1 cellular context compared by ENCODE assay signal in genomic region chr1:17588048-17588781, GRCh38.
A peak's percentile ranks its signal among the peaks of the same experiment; 100 is the strongest.
TF ChIP-seq lines count a peak whose summit lies in the region.

No MANE protein-coding gene starts in this region.

TF ChIP-seq in HepG2, 621 proteins besides CTCF, POLR2A, EP300 and RAD21 (continued from another document and continues in another):
- TF ChIP-seq ZNF574 (CRISPR knock-in tag; IDR thresholded peaks at IDR 0.05) (peak; percentile 78), ESRRA (CRISPR knock-in tag; IDR thresholded peaks at IDR 0.05; ENCODE audit: low read depth) (peak; percentile 53; the same call in 1 of the 2 replicates), FOSL1 (CRISPR knock-in tag; IDR thresholded peaks at IDR 0.05; ENCODE audit: borderline replicate concordance) (no peak), CEBPG (CRISPR knock-in tag; IDR thresholded peaks at IDR 0.05) (0 out of 2 replicates have a peak, but pooled peaks have one; percentile 35), ZNF674 (CRISPR knock-in tag; IDR thresholded peaks at IDR 0.05; ENCODE audit: low read depth) (no peak), HNF4G (IDR thresholded peaks at IDR 0.05; ENCODE audit: borderline replicate concordance, low read depth, low read length) (peak; percentile 87), HNF4G (CRISPR knock-in tag; IDR thresholded peaks at IDR 0.05; ENCODE audit: borderline replicate concordance, low read depth) (peak; percentile 95), REPIN1 (CRISPR knock-in tag; IDR thresholded peaks at IDR 0.05; ENCODE audit: borderline replicate concordance, low read depth) (peak; percentile 83), ZNF501 (CRISPR knock-in tag; IDR thresholded peaks at IDR 0.05) (peak; percentile 57; the same call in 1 of the 2 replicates), ZXDC (CRISPR knock-in tag; IDR thresholded peaks at IDR 0.05) (no peak), ZNF597 (CRISPR knock-in tag; IDR thresholded peaks at IDR 0.05) (no peak), ZNF143 (CRISPR knock-in tag; IDR thresholded peaks at IDR 0.05) (peak; percentile 82), ZNF879 (CRISPR knock-in tag; IDR thresholded peaks at IDR 0.05) (no peak), HNF1B (CRISPR knock-in tag; IDR thresholded peaks at IDR 0.05) (peak; percentile 95), ZBTB37 (CRISPR knock-in tag; IDR thresholded peaks at IDR 0.05) (peak; percentile 84), E2F1 (CRISPR knock-in tag; IDR thresholded peaks at IDR 0.05) (no peak; the same call in 1 of the 2 replicates), DPF2 (CRISPR knock-in tag; IDR thresholded peaks at IDR 0.05; ENCODE audit: borderline replicate concordance, low read depth) (peak; percentile 80; the same call in 1 of the 2 replicates), MIER3 (CRISPR knock-in tag; IDR thresholded peaks at IDR 0.05; ENCODE audit: borderline replicate concordance) (peak; percentile 75; the same call in 1 of the 2 replicates), TEAD2 (CRISPR knock-in tag; IDR thresholded peaks at IDR 0.05) (no peak), CHD4 (IDR thresholded peaks at IDR 0.05; ENCODE audit: borderline replicate concordance, low read length) (peak; percentile 81; the same call in 1 of the 2 replicates), BORCS8-MEF2B (CRISPR knock-in tag; IDR thresholded peaks at IDR 0.05) (peak; percentile 76; the same call in 1 of the 2 replicates), AKAP8 (CRISPR knock-in tag; IDR thresholded peaks at IDR 0.05) (peak; percentile 40; the same call in 1 of the 2 replicates), TAF1 (CRISPR knock-in tag; IDR thresholded peaks at IDR 0.05) (peak; percentile 31; the same call in 1 of the 2 replicates), ZFY (CRISPR knock-in tag; IDR thresholded peaks at IDR 0.05) (peak; percentile 78), SOX6 (IDR thresholded peaks at IDR 0.05) (no peak), SOX6 (CRISPR knock-in tag; IDR thresholded peaks at IDR 0.05) (peak; percentile 83), ZNF441 (CRISPR knock-in tag; IDR thresholded peaks at IDR 0.05; ENCODE audit: borderline replicate concordance) (0 out of 2 replicates have a peak, but pooled peaks have one; percentile 35), PCBP1 (IDR thresholded peaks at IDR 0.05; ENCODE audit: borderline replicate concordance, low read depth, low read length) (0 out of 2 replicates have a peak, but pooled peaks have one; percentile 73), ZBTB43 (CRISPR knock-in tag; conservative IDR thresholded peaks at IDR 0.05) (no peak), ZNF329 (CRISPR knock-in tag; IDR thresholded peaks at IDR 0.05; ENCODE audit: low read depth) (no peak), HNF4A (CRISPR knock-in tag; IDR thresholded peaks at IDR 0.05) (peak; percentile 96), NFE2L2 (IDR thresholded peaks at IDR 0.05; ENCODE audit: low read length) (no peak), THAP11 (CRISPR knock-in tag; IDR thresholded peaks at IDR 0.05) (peak; percentile 48), SIN3B (IDR thresholded peaks at IDR 0.05; ENCODE audit: low read length) (no peak), ZBTB7B (CRISPR knock-in tag; IDR thresholded peaks at IDR 0.05) (peak; percentile 71; the same call in 1 of the 2 replicates), ZBTB7A (CRISPR knock-in tag; IDR thresholded peaks at IDR 0.05) (peak; percentile 47; the same call in 1 of the 2 replicates), MEIS2 (CRISPR knock-in tag; IDR thresholded peaks at IDR 0.05) (peak; percentile 64; the same call in 1 of the 2 replicates), ZBTB21 (CRISPR knock-in tag; IDR thresholded peaks at IDR 0.05) (no peak), ZFX (CRISPR knock-in tag; IDR thresholded peaks at IDR 0.05; ENCODE audit: low read depth) (peak; percentile 86), ATF2 (CRISPR knock-in tag; IDR thresholded peaks at IDR 0.05) (peak; percentile 56; the same call in 1 of the 2 replicates), ZEB1 (IDR thresholded peaks at IDR 0.05; ENCODE audit: insufficient replicate concordance, low read depth) (no peak), PHF20 (CRISPR knock-in tag; IDR thresholded peaks at IDR 0.05) (peak; percentile 52), ZNF138 (CRISPR knock-in tag; IDR thresholded peaks at IDR 0.05; ENCODE audit: low read depth) (no peak), XRCC5 (optimal IDR thresholded peaks at IDR 0.05; ENCODE audit: low read length) (peak; percentile 28), ISL2 (CRISPR knock-in tag; IDR thresholded peaks at IDR 0.05) (0 out of 2 replicates have a peak, but pooled peaks have one; percentile 43), GATAD2A (CRISPR knock-in tag; IDR thresholded peaks at IDR 0.05) (peak; percentile 81), POGK (CRISPR knock-in tag; conservative IDR thresholded peaks at IDR 0.05) (0 out of 2 replicates have a peak, but pooled peaks have one; percentile 18), ZNF317 (CRISPR knock-in tag; IDR thresholded peaks at IDR 0.05) (0 out of 2 replicates have a peak, but pooled peaks have one; percentile 60)
- TF ChIP-seq, protein P1, sequence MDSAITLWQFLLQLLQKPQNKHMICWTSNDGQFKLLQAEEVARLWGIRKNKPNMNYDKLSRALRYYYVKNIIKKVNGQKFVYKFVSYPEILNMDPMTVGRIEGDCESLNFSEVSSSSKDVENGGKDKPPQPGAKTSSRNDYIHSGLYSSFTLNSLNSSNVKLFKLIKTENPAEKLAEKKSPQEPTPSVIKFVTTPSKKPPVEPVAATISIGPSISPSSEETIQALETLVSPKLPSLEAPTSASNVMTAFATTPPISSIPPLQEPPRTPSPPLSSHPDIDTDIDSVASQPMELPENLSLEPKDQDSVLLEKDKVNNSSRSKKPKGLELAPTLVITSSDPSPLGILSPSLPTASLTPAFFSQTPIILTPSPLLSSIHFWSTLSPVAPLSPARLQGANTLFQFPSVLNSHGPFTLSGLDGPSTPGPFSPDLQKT (CRISPR knock-in tag; IDR thresholded peaks at IDR 0.05; ENCODE audit: borderline replicate concordance), result no peak
